1 cellular context compared by ENCODE assay signal in genomic region chr22:23520875-23521441, GRCh38.
TF ChIP-seq lines count a peak whose summit lies in the region.

No MANE protein-coding gene starts in this region.

TF ChIP-seq in HepG2, 621 proteins besides CTCF, POLR2A, EP300 and RAD21 (continued from another document and continues in another):
- TF ChIP-seq FIP1L1 (IDR thresholded peaks at IDR 0.05; ENCODE audit: borderline replicate concordance, insufficient read depth, low read depth, low read length) = no peak
- TF ChIP-seq ATF3 (CRISPR knock-in tag; IDR thresholded peaks at IDR 0.05) = no peak
- TF ChIP-seq MLXIP (CRISPR knock-in tag; IDR thresholded peaks at IDR 0.05; ENCODE audit: borderline replicate concordance) = peak; percentile 43; the same call in 1 of the 2 replicates
- TF ChIP-seq POLR2AphosphoS5 (IDR thresholded peaks at IDR 0.05; ENCODE audit: low read depth, low read length) = peak; percentile 60
- TF ChIP-seq SP4 (CRISPR knock-in tag; IDR thresholded peaks at IDR 0.05) = no peak
- 0 out of 2 replicates have a peak, but pooled peaks have one; percentile 23 for TF ChIP-seq TCF7 (IDR thresholded peaks at IDR 0.05; ENCODE audit: low read depth)
- 0 out of 2 replicates have a peak, but pooled peaks have one; percentile 8 for TF ChIP-seq ZNF740 (CRISPR knock-in tag; IDR thresholded peaks at IDR 0.05)
- peak; percentile 79 for TF ChIP-seq RBM39 (IDR thresholded peaks at IDR 0.05; ENCODE audit: low read depth, low read length, poor library complexity, severe bottlenecking)
- no peak for TF ChIP-seq NFKBIZ (CRISPR knock-in tag; IDR thresholded peaks at IDR 0.05)
- TF ChIP-seq ATF7-NPFF (CRISPR knock-in tag; IDR thresholded peaks at IDR 0.05; ENCODE audit: low read depth) = no peak
- TF ChIP-seq ZNF687 (CRISPR knock-in tag; IDR thresholded peaks at IDR 0.05) = peak; percentile 69
- TF ChIP-seq STAT5B (CRISPR knock-in tag; IDR thresholded peaks at IDR 0.05) = no peak
- no peak for TF ChIP-seq ZNF776 (CRISPR knock-in tag; IDR thresholded peaks at IDR 0.05)
- TF ChIP-seq ZNF605 (CRISPR knock-in tag; IDR thresholded peaks at IDR 0.05) = 0 out of 2 replicates have a peak, but pooled peaks have one; percentile 32
- TF ChIP-seq GTF2F1 (IDR thresholded peaks at IDR 0.05; ENCODE audit: low read length) = no peak
- 0 out of 2 replicates have a peak, but pooled peaks have one; percentile 8 for TF ChIP-seq ZNF225 (CRISPR knock-in tag; IDR thresholded peaks at IDR 0.05)
- no peak for TF ChIP-seq THRA (CRISPR knock-in tag; IDR thresholded peaks at IDR 0.05; ENCODE audit: borderline replicate concordance)
- no peak for TF ChIP-seq ZUFSP (CRISPR knock-in tag; IDR thresholded peaks at IDR 0.05; ENCODE audit: borderline replicate concordance)
- TF ChIP-seq ZNF143 (CRISPR knock-in tag; IDR thresholded peaks at IDR 0.05) = no peak
- no peak for TF ChIP-seq AGO1 (IDR thresholded peaks at IDR 0.05; ENCODE audit: low read depth, low read length, poor library complexity, severe bottlenecking)
- peak; percentile 58 for TF ChIP-seq ZFX (CRISPR knock-in tag; IDR thresholded peaks at IDR 0.05; ENCODE audit: low read depth)
- TF ChIP-seq NFAT5 (CRISPR knock-in tag; IDR thresholded peaks at IDR 0.05) = 0 out of 2 replicates have a peak, but pooled peaks have one; percentile 17
- no peak for TF ChIP-seq ZNF335 (CRISPR knock-in tag; IDR thresholded peaks at IDR 0.05)
- 0 out of 2 replicates have a peak, but pooled peaks have one; percentile 50 for TF ChIP-seq ZNF629 (CRISPR knock-in tag; conservative IDR thresholded peaks at IDR 0.05)
- TF ChIP-seq ZMAT5 (CRISPR knock-in tag; IDR thresholded peaks at IDR 0.05; ENCODE audit: borderline replicate concordance, low read depth) = no peak
- no peak for TF ChIP-seq ZMAT3 (CRISPR knock-in tag; conservative IDR thresholded peaks at IDR 0.05)
- no peak for TF ChIP-seq TEAD2 (CRISPR knock-in tag; IDR thresholded peaks at IDR 0.05)
- no peak for TF ChIP-seq U2AF2 (IDR thresholded peaks at IDR 0.05; ENCODE audit: low read depth, low read length)
- TF ChIP-seq MTA1 (CRISPR knock-in tag; IDR thresholded peaks at IDR 0.05; ENCODE audit: borderline replicate concordance) = no peak
- TF ChIP-seq MED8 (CRISPR knock-in tag; IDR thresholded peaks at IDR 0.05; ENCODE audit: insufficient replicate concordance) = no peak
- no peak for TF ChIP-seq ZBTB1 (CRISPR knock-in tag; IDR thresholded peaks at IDR 0.05; ENCODE audit: borderline replicate concordance)
- TF ChIP-seq TAF1 (CRISPR knock-in tag; IDR thresholded peaks at IDR 0.05) = peak; percentile 22; the same call in 1 of the 2 replicates
- no peak for TF ChIP-seq HNF1A (IDR thresholded peaks at IDR 0.05; ENCODE audit: low read depth)
- TF ChIP-seq HNF1A (CRISPR knock-in tag; IDR thresholded peaks at IDR 0.05; ENCODE audit: borderline replicate concordance) = no peak
- no peak for TF ChIP-seq ZNF121 (CRISPR knock-in tag; IDR thresholded peaks at IDR 0.05)
- TF ChIP-seq ZMYM4 (CRISPR knock-in tag; IDR thresholded peaks at IDR 0.05) = no peak; the same call in 1 of the 2 replicates
